In the genomic region with DNA sequence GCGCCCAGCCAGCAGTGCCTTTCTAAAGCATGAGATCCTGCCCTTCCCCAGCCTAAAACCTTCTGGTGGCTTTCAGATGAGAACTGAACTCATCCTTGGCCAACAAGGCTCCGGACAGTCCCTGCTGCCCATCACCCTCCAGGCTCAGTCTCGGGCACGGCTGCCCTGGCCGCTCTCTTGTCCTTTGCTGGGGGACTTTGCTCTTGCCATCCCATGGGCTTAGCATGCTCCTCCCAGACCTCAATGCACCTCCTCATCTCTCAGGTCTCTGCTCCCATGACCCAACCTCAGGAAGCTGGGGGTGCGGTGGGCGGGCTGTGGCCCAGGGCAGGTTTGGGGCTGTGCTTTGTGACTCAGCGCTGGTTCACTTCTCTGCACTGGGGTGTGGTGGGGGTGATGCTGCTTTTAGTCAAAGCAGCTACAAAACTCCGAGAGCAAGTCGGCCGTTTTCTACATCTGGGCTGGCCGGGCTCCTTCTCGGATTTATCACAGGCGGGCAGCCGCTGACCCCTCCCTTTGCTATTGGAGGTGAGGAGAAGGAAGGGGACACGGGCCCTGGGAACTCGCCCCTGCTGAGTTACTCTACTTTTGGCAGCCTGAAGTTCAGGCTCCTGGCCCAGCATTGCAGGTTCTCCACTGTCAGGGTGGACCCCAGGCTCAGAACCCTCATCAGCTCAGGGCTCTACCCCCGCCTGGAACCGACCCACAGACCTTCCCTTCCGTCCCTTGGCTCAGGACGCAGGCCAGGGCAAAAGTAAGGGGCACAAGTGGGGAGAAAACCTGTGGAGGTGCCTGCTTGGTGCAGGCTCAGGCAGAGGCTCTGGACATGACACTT, we compare ENCODE assay signal across 8 cellular contexts.
A peak's percentile ranks its signal among the peaks of the same experiment; 100 is the strongest.
DNase-seq lines count a peak whose midpoint lies in the region; TF ChIP-seq lines count a peak whose summit lies in the region.

No MANE protein-coding gene starts in this region.

- TF ChIP-seq CTCF in foreskin fibroblast (IDR thresholded peaks at IDR 0.05; ENCODE audit: low read depth, low read length), result no peak

- H3K4me3 ChIP-seq in foreskin fibroblast (ENCODE audit: low read depth in 1 of 2, low read length in 2 of 2), result peak overlapping the region in 1 of 2 donors; percentile 19

- DNase-seq in EL (peak; percentile 83), HK-2 (ENCODE audit: unreplicated experiment) (peak; percentile 69), foreskin fibroblast (peak; percentile 82 to 90), cortex of kidney (lab: John Stamatoyannopoulos, UW) (no peak), NCI-H1436 (lab: John Stamatoyannopoulos, UW) (no peak), cerebellum (ENCODE audit: low spot score) (no peak)
- peak; percentile 32 to 59 for DNase-seq in activated CD8-positive, alpha-beta memory T cell treated with anti-CD3 and anti-CD28 coated beads for 1 hour (ENCODE audit: extremely low read depth in 1 of 2, low read depth in 1 of 2)
- peak; percentile 50 to 56 for DNase-seq in stimulated activated CD8-positive, alpha-beta memory T cell treated with anti-CD3 and anti-CD28 coated beads, Interleukin-7, amount 100 ng/mL, for 1 hour (ENCODE audit: low read depth in 2 of 2)

Comparison
In these comparisons a context has a peak if more than half of its experiments do, and no peak if none do; other contexts are left out.
1. DNase-seq: peak in EL (single experiment), HK-2 (single experiment), activated CD8-positive, alpha-beta memory T cell treated with anti-CD3 and anti-CD28 coated beads for 1 hour (2 of 2), foreskin fibroblast (2 of 2) and stimulated activated CD8-positive, alpha-beta memory T cell treated with anti-CD3 and anti-CD28 coated beads, Interleukin-7, amount 100 ng/mL, for 1 hour (2 of 2); none in cortex of kidney (single experiment), NCI-H1436 (single experiment) and cerebellum (single experiment).